26 cellular contexts compared by ENCODE assay signal in the genomic region with DNA sequence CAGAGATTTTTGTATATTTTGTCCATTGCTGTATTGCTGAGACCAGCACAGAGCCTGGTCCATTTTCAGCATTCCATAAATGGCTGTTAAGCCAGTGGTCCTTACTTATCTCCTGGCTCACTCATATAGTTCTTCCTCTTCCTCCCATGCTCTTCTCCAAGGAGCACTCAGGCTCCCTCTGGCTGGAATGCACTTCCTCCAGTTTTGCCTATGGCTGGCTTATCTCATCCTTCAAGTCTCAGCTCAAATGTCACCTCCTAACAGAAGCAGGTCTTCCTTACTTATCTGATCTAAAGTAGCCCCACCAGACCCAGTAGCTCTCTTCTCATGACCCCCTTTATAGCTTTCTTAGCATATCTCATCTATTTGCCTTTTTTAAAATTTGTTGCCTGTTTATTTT.
"Had no signal": no experiment of that assay in that cellular context is flagged by ENCODE, and none has a peak within 500 bp of the region (broad histone marks: within the 10 kb centered on the region; RNA-seq: fewer than 3 reads in every experiment).

No MANE protein-coding gene starts in this region.

- ATAC-seq: naive thymus-derived CD8-positive, alpha-beta T cell; pancreas; right cardiac atrium; sciatic nerve; upper lobe of right lung had no signal

- H3K9me3 ChIP-seq: left ventricle myocardium inferior, pancreas, prostate gland, suprapubic skin, thoracic aorta, tibial artery, upper lobe of right lung had no signal

- H3K36me3 Mint-ChIP-seq: immature natural killer cell; naive thymus-derived CD8-positive, alpha-beta T cell had no signal

- DNase-seq: hippocampal formation; immature natural killer cell; left ventricle myocardium inferior; naive thymus-derived CD8-positive, alpha-beta T cell; nucleus accumbens; pancreas; posterior cingulate gyrus; retina; right cardiac atrium; stimulated activated CD4-positive, alpha-beta T cell treated with anti-CD3 and anti-CD28 coated beads, Interleukin-12 subunit alpha, Interleukin-12 subunit beta, amount 100 ng/mL, for 4 hours; stimulated activated CD4-positive, alpha-beta T cell treated with anti-CD3 and anti-CD28 coated beads, Interleukin-15, amount 100 ng/mL, for 24 hours; stimulated activated CD4-positive, alpha-beta T cell treated with anti-CD3 and anti-CD28 coated beads, Interleukin-2, amount 100 ng/mL, for 24 hours; stimulated activated CD4-positive, alpha-beta T cell treated with anti-CD3 and anti-CD28 coated beads, Interleukin-4, amount 100 ng/mL, for 1 hour; stimulated activated naive CD4-positive, alpha-beta T cell; tibial artery; trophoblast cell; upper lobe of right lung had no signal

- H3K4me1 ChIP-seq: left ventricle myocardium inferior, pancreas, prostate gland, suprapubic skin, tibial artery, upper lobe of right lung had no signal

- H3K36me3 ChIP-seq: left ventricle myocardium inferior, pancreas, prostate gland, suprapubic skin, thoracic aorta, tibial artery, upper lobe of right lung had no signal

- H3K27me3 ChIP-seq: pancreas, suprapubic skin, tibial artery, upper lobe of right lung had no signal

- H3K27ac Mint-ChIP-seq: immature natural killer cell; naive thymus-derived CD8-positive, alpha-beta T cell; nephron; stimulated activated naive CD8-positive, alpha-beta T cell treated with anti-CD3 and anti-CD28 coated beads, Interleukin-15, Interleukin-2, amounts not matched to agents 100 ng/mL and 50 ng/mL, for 24 hours had no signal

- H3K4me3 Mint-ChIP-seq: immature natural killer cell; naive thymus-derived CD8-positive, alpha-beta T cell; nephron; neural crest cell; stimulated activated naive CD8-positive, alpha-beta T cell treated with anti-CD3 and anti-CD28 coated beads, Interleukin-15, Interleukin-2, amounts not matched to agents 100 ng/mL and 50 ng/mL, for 24 hours had no signal

- H3K4me3 ChIP-seq: left ventricle myocardium inferior, lung, pancreas, prostate gland, skin epidermis, suprapubic skin, thoracic aorta, tibial artery, upper lobe of right lung had no signal

- H3K27ac ChIP-seq: left ventricle myocardium inferior, pancreas, prostate gland, skin epidermis, suprapubic skin, thoracic aorta, tibial artery, upper lobe of right lung had no signal
